In the genomic region with DNA sequence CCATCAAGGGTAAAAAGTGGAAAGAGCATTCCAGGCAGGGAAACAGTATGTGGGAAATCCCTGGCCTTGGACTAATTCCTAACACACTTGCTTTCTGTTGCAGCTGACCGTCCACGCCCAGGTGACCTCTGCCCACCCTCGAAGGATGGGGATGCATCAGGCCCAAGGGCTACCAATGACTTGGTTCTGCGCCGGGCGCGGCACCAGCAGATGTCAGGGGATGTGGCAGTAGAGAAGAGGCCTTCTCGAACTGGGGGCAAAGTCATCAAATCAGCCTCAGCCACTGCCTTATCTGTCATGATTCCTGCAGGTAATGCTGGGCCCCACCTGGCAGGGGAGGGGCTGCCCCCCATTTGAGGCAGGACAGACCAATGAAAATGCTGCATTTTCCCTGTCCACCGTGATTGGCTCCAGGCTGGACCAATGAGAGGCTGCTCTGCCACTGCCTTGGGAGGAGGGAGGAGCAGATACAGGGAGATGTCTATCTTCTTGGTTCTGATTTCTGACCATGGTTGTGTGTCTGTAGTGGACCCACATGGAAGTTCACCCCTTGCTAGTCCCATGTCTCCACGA, we compare ENCODE assay signal across 8 cellular contexts. TPM values are rescaled to one million over a fixed set of nuclear protein-coding genes. Genes with fewer than 3 reads are reported as not detected.
DNase-seq lines count a peak whose midpoint lies in the region; ATAC-seq and TF ChIP-seq lines count a peak whose summit lies in the region.
"Had no signal": no experiment of that assay in that cellular context is flagged by ENCODE, and none has a peak within 500 bp of the region (broad histone marks: within the 10 kb centered on the region; RNA-seq: fewer than 3 reads in every experiment).

No MANE protein-coding gene starts in this region.

- peaks cover 14% of the 10 kb centered on the region for H3K27me3 Mint-ChIP-seq in CD4-positive, CD25-positive, alpha-beta regulatory T cell

- no peaks in the 10 kb centered on the region for H3K36me3 ChIP-seq in CD4-positive, CD25-positive, alpha-beta regulatory T cell (ENCODE audit: control insufficient read depth, insufficient read depth, low read length)
- no peaks in the 10 kb centered on the region for H3K36me3 ChIP-seq in GM23248 (ENCODE audit: low read depth)

- peaks cover 0 to 5% (median 2%) of the 10 kb centered on the region in 7 donors for H3K9me3 Mint-ChIP-seq in CD4-positive, CD25-positive, alpha-beta regulatory T cell

- TF ChIP-seq CTCF in choroid plexus epithelial cell (conservative IDR thresholded peaks at IDR 0.05; ENCODE audit: low read depth, low read length) = no peak

- H3K4me1 Mint-ChIP-seq in CD4-positive, CD25-positive, alpha-beta regulatory T cell = peaks cover 0 to 20% (median 5%) of the 10 kb centered on the region in 4 donors

- no peaks in the 10 kb centered on the region for H3K9me2 ChIP-seq in GM23248 (ENCODE audit: insufficient read depth)

- ATAC-seq in CD4-positive, CD25-positive, alpha-beta regulatory T cell (ENCODE audit: low read depth in 2 of 2) = no peak

- H3K27ac Mint-ChIP-seq in CD4-positive, CD25-positive, alpha-beta regulatory T cell = no peak overlapping the region

- no peak overlapping the region for H3K27ac ChIP-seq in CD4-positive, CD25-positive, alpha-beta regulatory T cell (ENCODE audit: insufficient read depth, low read length, poor library complexity, severe bottlenecking)
- no peak overlapping the region for H3K27ac ChIP-seq in GM23248

- no peak overlapping the region for H3K4me3 ChIP-seq in CD4-positive, CD25-positive, alpha-beta regulatory T cell (ENCODE audit: low read depth, low read length)
- H3K4me3 ChIP-seq in GM23248 (no peak overlapping the region), choroid plexus epithelial cell (ENCODE audit: low read depth, low read length) (no peak overlapping the region)

- H3K36me3 Mint-ChIP-seq in CD4-positive, CD25-positive, alpha-beta regulatory T cell = peaks cover 11% of the 10 kb centered on the region

- H3K4me3 Mint-ChIP-seq in CD4-positive, CD25-positive, alpha-beta regulatory T cell = peak overlapping the region in 3 of 4 donors; percentile 58 to 69 (median 58)

- H3K9ac ChIP-seq in GM23248 = no peak overlapping the region

- peaks cover 13% of the 10 kb centered on the region for H3K4me1 ChIP-seq in CD4-positive, CD25-positive, alpha-beta regulatory T cell (ENCODE audit: control insufficient read depth, insufficient read depth, low read length, poor library complexity, severe bottlenecking)
- no peaks in the 10 kb centered on the region for H3K4me1 ChIP-seq in GM23248 (ENCODE audit: insufficient read depth)

- in situ Hi-C loops in GM23248 (cut with MboI) = no loop called here

- WGBS in GM23248 (ENCODE audit: low coverage in 1 of 2, low lambda C conversion rate in 2 of 2, missing lambda C conversion rate in 2 of 2), 2 experiments = 89% methylated on average over 10 of the region's 10 CpGs

- H3K9me3 ChIP-seq in CD4-positive, CD25-positive, alpha-beta regulatory T cell (ENCODE audit: control insufficient read depth in 2 of 2, low read length in 2 of 2) = no peaks in the 10 kb centered on the region
- no peaks in the 10 kb centered on the region for H3K9me3 ChIP-seq in GM23248 (ENCODE audit: low read depth)

- no peaks in the 10 kb centered on the region for H4K20me1 ChIP-seq in GM23248 (ENCODE audit: insufficient read depth)

- H3K27me3 ChIP-seq in CD4-positive, CD25-positive, alpha-beta regulatory T cell (ENCODE audit: control insufficient read depth, insufficient read depth, low read length) = no peaks in the 10 kb centered on the region
- H3K27me3 ChIP-seq in GM23248 (replicated peaks; ENCODE audit: insufficient read depth) = no peaks in the 10 kb centered on the region

- H3K79me2 ChIP-seq in GM23248 (ENCODE audit: insufficient read depth) = no peaks in the 10 kb centered on the region

- no peaks in the 10 kb centered on the region for H3F3A ChIP-seq in GM23248 (ENCODE audit: insufficient read depth)

- H2AFZ ChIP-seq in GM23248 = no peak overlapping the region

- DNase-seq in CD4-positive, CD25-positive, alpha-beta regulatory T cell = peak in 1 of 3 donors; percentile 31
- peak; percentile 25 for DNase-seq in GM23248
- peak; percentile 35 for DNase-seq in choroid plexus epithelial cell (ENCODE audit: low read depth)
- no peak for DNase-seq in MV-4-11 (lab: John Stamatoyannopoulos, UW)
- no peak for DNase-seq in NCI-H1436 (lab: John Stamatoyannopoulos, UW)
- no peak for DNase-seq in Kasumi-1 (lab: John Stamatoyannopoulos, UW)
- DNase-seq: activated naive CD4-positive, alpha-beta T cell treated with anti-CD3 and anti-CD28 coated beads, Interleukin-2, amount 10 ng/mL, durations not matched to agents 7 days and 5 days had no signal

- no peak overlapping the region for H3K4me2 ChIP-seq in GM23248 (ENCODE audit: unreplicated experiment)

RNA-seq across cellular contexts. Expression of a gene that starts 12.6 kb away (rescaled TPM):
- total RNA-seq in CD4-positive, CD25-positive, alpha-beta regulatory T cell = 20.2 TPM
- polyA plus RNA-seq in CD4-positive, CD25-positive, alpha-beta regulatory T cell = 10 to 100 TPM; 54.4 to 72.1 (median 63.6) TPM
- total RNA-seq in GM23248 (2014; rRNA removed; shearing (Covaris generic)) = 35.4 and 40.9 TPM in 2 replicates
- polyA plus RNA-seq in GM23248 (2016; fragmentation: Nextera tagmentation; extraction: Ambion mirVana) = 51.7 and 52.4 TPM in 2 replicates

RNA-seq across cellular contexts. Expression of a gene that starts 18.4 kb away (rescaled TPM):
- total RNA-seq in CD4-positive, CD25-positive, alpha-beta regulatory T cell = not detected
- polyA plus RNA-seq in CD4-positive, CD25-positive, alpha-beta regulatory T cell = under 1 TPM in 1 of 4 donors, not detected in 3; 0.23 TPM
- total RNA-seq in GM23248 (2014; rRNA removed; shearing (Covaris generic)) = 0.11 TPM in 1 of 2 replicates, not detected in the other
- not detected in 2 replicates for polyA plus RNA-seq in GM23248 (2016; fragmentation: Nextera tagmentation; extraction: Ambion mirVana)
- total RNA-seq: ureter had no signal

RNA-seq across cellular contexts. Expression of a gene that starts 22.3 kb away (rescaled TPM):
- total RNA-seq in CD4-positive, CD25-positive, alpha-beta regulatory T cell = 40.0 TPM
- 10 to 100 TPM; 15.1 to 17.6 (median 16.1) TPM for polyA plus RNA-seq in CD4-positive, CD25-positive, alpha-beta regulatory T cell
- 22.5 and 30.0 TPM in 2 replicates for total RNA-seq in GM23248 (2014; rRNA removed; shearing (Covaris generic))
- 20.0 and 20.7 TPM in 2 replicates for polyA plus RNA-seq in GM23248 (2016; fragmentation: Nextera tagmentation; extraction: Ambion mirVana)

RNA-seq across cellular contexts. Expression of a gene that starts 30.3 kb away (rescaled TPM):
- 0.94 TPM for total RNA-seq in CD4-positive, CD25-positive, alpha-beta regulatory T cell
- 1 to 10 TPM in 1 of 4 donors, under 1 TPM in 2, not detected in 1; 0.05 to 1.8 (median 0.52) TPM for polyA plus RNA-seq in CD4-positive, CD25-positive, alpha-beta regulatory T cell
- total RNA-seq in GM23248 (2014; rRNA removed; shearing (Covaris generic)) = 1.8 TPM in 1 of 2 replicates, not detected in the other
- 0.24 TPM in 1 of 2 replicates, not detected in the other for polyA plus RNA-seq in GM23248 (2016; fragmentation: Nextera tagmentation; extraction: Ambion mirVana)

RNA-seq across cellular contexts. Expression of a gene that starts 34.2 kb away (rescaled TPM):
- not detected for total RNA-seq in CD4-positive, CD25-positive, alpha-beta regulatory T cell
- not detected for polyA plus RNA-seq in CD4-positive, CD25-positive, alpha-beta regulatory T cell
- total RNA-seq in GM23248 (2014; rRNA removed; shearing (Covaris generic)) = not detected in 2 replicates
- polyA plus RNA-seq in GM23248 (2016; fragmentation: Nextera tagmentation; extraction: Ambion mirVana) = not detected in 2 replicates
- total RNA-seq: ureter had no signal

Comparison
In these comparisons a context has a peak if more than half of its experiments do, and no peak if none do; other contexts are left out.
1. DNase-seq: peak in GM23248 (single experiment) and choroid plexus epithelial cell (single experiment); none in MV-4-11 (single experiment), NCI-H1436 (single experiment) and Kasumi-1 (0 of 2).